13 cellular contexts compared by ENCODE assay signal in genomic region chr11:76702378-76703128, GRCh38.
"Had no signal": no experiment of that assay in that cellular context is flagged by ENCODE, and none has a peak within 500 bp of the region (broad histone marks: within the 10 kb centered on the region; RNA-seq: fewer than 3 reads in every experiment).

No MANE protein-coding gene starts in this region.

- H3K27ac ChIP-seq: brain microvascular endothelial cell, lower lobe of right lung, neutrophil, stomach had no signal

- DNase-seq: activated CD4-positive, alpha-beta T cell treated with anti-CD3 and anti-CD28 coated beads, Interleukin-2, amount 10 ng/mL, durations not matched to agents 24 days and 14 days; activated naive CD4-positive, alpha-beta T cell treated with Interleukin-2 at 50 U/mL for 16 hours; effector memory CD8-positive, alpha-beta T cell; kidney glomerular epithelial cell; lower lobe of right lung; naive B cell; retina; stimulated activated CD4-positive, alpha-beta T cell treated with anti-CD3 and anti-CD28 coated beads, Interleukin-4, amount 100 ng/mL, for 4 hours; stomach had no signal

- H3K4me2 ChIP-seq: hepatocyte had no signal

- H3K27me3 ChIP-seq: brain microvascular endothelial cell, hepatocyte, stomach, uterus had no signal

- H3K4me1 ChIP-seq: lower lobe of right lung, stomach, uterus had no signal

- H3K9me3 ChIP-seq: lower lobe of right lung, neutrophil, stomach, uterus had no signal

- H3K4me3 ChIP-seq: hepatocyte, lower lobe of right lung, stomach, uterus had no signal

- H3K36me3 ChIP-seq: brain microvascular endothelial cell, lower lobe of right lung, neutrophil, stomach, uterus had no signal

- H3K79me2 ChIP-seq: hepatocyte had no signal

- H2AFZ ChIP-seq: hepatocyte had no signal
